In the genomic region with DNA sequence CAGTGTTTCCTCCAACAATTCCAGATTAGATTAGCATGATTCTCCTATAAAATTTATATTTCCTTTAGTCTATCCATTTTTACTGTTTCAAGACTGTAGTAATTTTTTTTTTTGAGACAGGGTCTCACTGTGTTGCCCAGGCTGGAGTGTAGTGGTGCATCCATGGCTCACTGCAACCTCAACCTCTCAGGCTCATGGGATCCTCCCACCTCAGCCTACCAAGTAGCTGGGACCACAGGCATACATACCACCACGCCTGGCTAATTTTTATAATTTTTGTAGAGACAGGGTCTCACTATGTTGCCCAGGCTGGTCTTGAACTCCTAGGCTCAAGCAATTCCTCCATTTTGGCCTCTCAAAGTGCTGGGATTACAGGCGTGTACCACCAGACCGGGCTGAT, we compare ENCODE assay signal across 29 cellular contexts. TPM values are rescaled to one million over a fixed set of nuclear protein-coding genes. Genes with fewer than 3 reads are reported as not detected.
"Had no signal": no experiment of that assay in that cellular context is flagged by ENCODE, and none has a peak within 500 bp of the region (broad histone marks: within the 10 kb centered on the region; RNA-seq: fewer than 3 reads in every experiment).

No MANE protein-coding gene starts in this region.

- H3K4me3 ChIP-seq: coronary artery, dorsolateral prefrontal cortex, esophagus squamous epithelium, gastrocnemius medialis, heart right ventricle, left lung, lower lobe of right lung had no signal

- H3K9me3 ChIP-seq: esophagus squamous epithelium, gastrocnemius medialis, heart right ventricle, left lung, lower lobe of right lung had no signal

- ATAC-seq: gastrocnemius medialis, heart right ventricle, left cardiac atrium, left lung, left ventricle myocardium superior, lower lobe of right lung had no signal

- DNase-seq: dermis blood vessel endothelial cell; dorsolateral prefrontal cortex; effector CD4-positive, alpha-beta T cell; effector memory CD4-positive, alpha-beta T cell; esophagus squamous epithelium; foreskin fibroblast; foreskin melanocyte; gastrocnemius medialis; glutamatergic neuron; head of caudate nucleus; heart right ventricle; hippocampal formation; left cardiac atrium; left lung; left ventricle myocardium superior; lower lobe of right lung; mesenchymal stem cell; midbrain had no signal

- H3K36me3 ChIP-seq: esophagus squamous epithelium, gastrocnemius medialis, heart right ventricle, left lung, lower lobe of right lung had no signal

- H3K27ac ChIP-seq: coronary artery, dorsolateral prefrontal cortex, esophagus squamous epithelium, gastrocnemius medialis, heart right ventricle, left lung, lower lobe of right lung had no signal

- H3K4me1 ChIP-seq: esophagus squamous epithelium, gastrocnemius medialis, heart right ventricle, left lung, lower lobe of right lung had no signal

- FAIRE-seq: colon, endothelial cell of umbilical vein, islet of Langerhans, keratinocyte had no signal

- H3K27me3 ChIP-seq: dorsolateral prefrontal cortex, esophagus squamous epithelium, gastrocnemius medialis, heart right ventricle, left lung had no signal

RNA-seq across cellular contexts. Expression of a gene that starts 57.5 kb away (rescaled TPM):
- total RNA-seq: dermis blood vessel endothelial cell, dorsolateral prefrontal cortex, endothelial cell of umbilical vein, epithelial cell of proximal tubule, esophagus squamous epithelium, gastrocnemius medialis, glomerular endothelial cell, heart right ventricle, kidney epithelial cell, left cardiac atrium, left lung, left ventricle myocardium superior, lower leg skin, lower lobe of right lung, lung microvascular endothelial cell, mucosa of gallbladder had no signal
- polyA plus RNA-seq: endothelial cell of umbilical vein, heart right ventricle, keratinocyte had no signal
